15 cellular contexts compared by ENCODE assay signal in genomic region chr9:100498592-100498991, GRCh38. TPM values are rescaled to one million over a fixed set of nuclear protein-coding genes. Genes with fewer than 3 reads are reported as not detected.
DNase-seq lines count a peak whose midpoint lies in the region; ATAC-seq, FAIRE-seq and TF ChIP-seq lines count a peak whose summit lies in the region.
"Had no signal": no experiment of that assay in that cellular context is flagged by ENCODE, and none has a peak within 500 bp of the region (broad histone marks: within the 10 kb centered on the region; RNA-seq: fewer than 3 reads in every experiment).

No MANE protein-coding gene starts in this region.

- no peak for TF ChIP-seq CTCF in A673 (conservative IDR thresholded peaks at IDR 0.05; ENCODE audit: low read depth, low read length)
- no peak for TF ChIP-seq CTCF in RWPE1 (conservative IDR thresholded peaks at IDR 0.05; ENCODE audit: low read depth)
- TF ChIP-seq CTCF in endothelial cell of umbilical vein (IDR thresholded peaks at IDR 0.05; ENCODE audit: extremely low read depth in 1 of 2, insufficient read depth in 1 of 2, low read depth in 1 of 2, low read length in 2 of 2) = no peak

- TF ChIP-seq POLR2A in endothelial cell of umbilical vein (IDR thresholded peaks at IDR 0.05; ENCODE audit: low read depth, low read length) = no peak

- peaks cover 0 to 1% (median 0%) of the 10 kb centered on the region in 4 donors for H3K4me1 Mint-ChIP-seq in CD4-positive, alpha-beta memory T cell

- H3K9ac ChIP-seq in endothelial cell of umbilical vein (replicated peaks; ENCODE audit: extremely low read depth, insufficient read depth, low read length) = no peak overlapping the region

- peaks cover 0 to 1% of the 10 kb centered on the region in 2 donors for H3K27me3 Mint-ChIP-seq in CD4-positive, alpha-beta memory T cell

- POLR2A ChIA-PET in A673 (lab: Charles Lee; ENCODE audit: low non-redundant PET) (no interaction called here), RWPE1 (lab: Yijun Ruan, JAX; ENCODE audit: low non-redundant PET) (no interaction called here), endothelial cell of umbilical vein (lab: Charles Lee) (no interaction called here)
- POLR2A ChIA-PET in CD4-positive, alpha-beta memory T cell (lab: Charles Lee; ENCODE audit: partially characterized antibody) = no interaction called here

- H3K4me3 Mint-ChIP-seq in CD4-positive, alpha-beta memory T cell = no peak overlapping the region
- H3K4me3 Mint-ChIP-seq: activated naive CD8-positive, alpha-beta T cell treated with anti-CD3 and anti-CD28 coated beads, Interleukin-2, amount 50 U/mL, for 24 hours; T-helper 1 cell treated with Interleukin-12 subunit alpha and Interleukin-12 subunit beta and Interleukin-4 antibody, amounts not matched to agents 30 μg/mL and 1 μg/mL, for 36 hours; WTC11 had no signal

- H3K9me3 Mint-ChIP-seq in CD4-positive, alpha-beta memory T cell = no peaks in the 10 kb centered on the region
- H3K9me3 Mint-ChIP-seq: activated naive CD8-positive, alpha-beta T cell treated with anti-CD3 and anti-CD28 coated beads, Interleukin-2, amount 50 U/mL, for 24 hours; T-helper 1 cell treated with Interleukin-12 subunit alpha and Interleukin-12 subunit beta and Interleukin-4 antibody, amounts not matched to agents 30 μg/mL and 1 μg/mL, for 36 hours; WTC11 had no signal

- no peak for FAIRE-seq in endothelial cell of umbilical vein (lab: Jason Lieb, UNC)
- FAIRE-seq: endometrium had no signal

- no peaks in the 10 kb centered on the region for H3K36me3 Mint-ChIP-seq in CD4-positive, alpha-beta memory T cell

- H3K27me3 ChIP-seq in A673 (replicated peaks; ENCODE audit: insufficient read depth, low read depth, low read length, poor library complexity) (no peaks in the 10 kb centered on the region), endothelial cell of umbilical vein (ENCODE audit: control insufficient read depth in 2 of 2, insufficient read depth in 2 of 2, low read length in 2 of 2) (no peaks in the 10 kb centered on the region)
- H3K27me3 ChIP-seq in CD4-positive, alpha-beta memory T cell (ENCODE audit: insufficient read depth, low read length) = no peaks in the 10 kb centered on the region
- H3K27me3 ChIP-seq: uterus had no signal

- H3K9me3 ChIP-seq in A673 (ENCODE audit: low read depth, low read length, poor library complexity, severe bottlenecking) (no peaks in the 10 kb centered on the region), endothelial cell of umbilical vein (replicated peaks; ENCODE audit: control insufficient read depth, insufficient read depth, low read length) (no peaks in the 10 kb centered on the region)
- H3K9me3 ChIP-seq in CD4-positive, alpha-beta memory T cell (ENCODE audit: control insufficient read depth in 1 of 2, low read length in 2 of 2) = no peaks in the 10 kb centered on the region
- H3K9me3 ChIP-seq: left ventricle myocardium inferior, uterus had no signal

- peak; percentile 32 for DNase-seq in A673 (ENCODE audit: low spot score)
- peak; percentile 40 for DNase-seq in HCEC 1CT
- peak; percentile 54 for DNase-seq in RWPE1 (ENCODE audit: low spot score)
- no peak for DNase-seq in endothelial cell of umbilical vein (ENCODE audit: low read depth, low spot score)
- DNase-seq in mucosa of gallbladder (ENCODE audit: low spot score) = no peak
- DNase-seq in CD4-positive, alpha-beta memory T cell = no peak
- DNase-seq in NCI-H2171 treated with DMSO at 0.1 percent for 48 hours (lab: John Stamatoyannopoulos, UW) = no peak
- DNase-seq: activated naive CD8-positive, alpha-beta T cell treated with anti-CD3 and anti-CD28 coated beads, Interleukin-2, amount 50 U/mL, for 24 hours; left ventricle myocardium inferior; stimulated activated CD4-positive, alpha-beta T cell treated with anti-CD3 and anti-CD28 coated beads, Interleukin-2, amount 100 ng/mL, for 48 hours; uterus had no signal

- no peaks in the 10 kb centered on the region for H3K9me1 ChIP-seq in endothelial cell of umbilical vein (replicated peaks; ENCODE audit: control insufficient read depth, extremely low read depth, insufficient read depth, low read length)

- H3K36me3 ChIP-seq in A673 (ENCODE audit: insufficient read depth, low read length, poor library complexity, severe bottlenecking) (no peaks in the 10 kb centered on the region), endothelial cell of umbilical vein (ENCODE audit: control insufficient read depth in 2 of 2, extremely low read depth in 1 of 2, insufficient read depth in 2 of 2, low read length in 2 of 2) (no peaks in the 10 kb centered on the region)
- no peaks in the 10 kb centered on the region for H3K36me3 ChIP-seq in CD4-positive, alpha-beta memory T cell (ENCODE audit: insufficient read depth, low read length)
- H3K36me3 ChIP-seq: left ventricle myocardium inferior, uterus had no signal

- H3K4me2 ChIP-seq in endothelial cell of umbilical vein (ENCODE audit: insufficient read depth, low read length) = no peak overlapping the region

- no peaks in the 10 kb centered on the region for H4K20me1 ChIP-seq in endothelial cell of umbilical vein (replicated peaks; ENCODE audit: control insufficient read depth, extremely low read depth, insufficient read depth, low read length)

- ATAC-seq in GM18858 (IDR thresholded peaks at IDR 0.05; ENCODE audit: unreplicated experiment) = no peak
- ATAC-seq: activated naive CD8-positive, alpha-beta T cell treated with anti-CD3 and anti-CD28 coated beads, Interleukin-2, amount 50 U/mL, for 24 hours; WTC11 had no signal

- H3K27ac ChIP-seq in A673 (ENCODE audit: low read depth, low read length, poor library complexity, severe bottlenecking) (peak overlapping the region; percentile 32), RWPE1 (no peak overlapping the region), endothelial cell of umbilical vein (ENCODE audit: insufficient read depth, low read depth, low read length) (no peak overlapping the region)
- no peak overlapping the region for H3K27ac ChIP-seq in CD4-positive, alpha-beta memory T cell (ENCODE audit: low read depth, low read length)
- H3K27ac ChIP-seq: left ventricle myocardium inferior, uterus had no signal

- H3K4me3 ChIP-seq in A673 (ENCODE audit: low read depth, low read length, poor library complexity, severe bottlenecking) = no peak overlapping the region
- no peak overlapping the region for H3K4me3 ChIP-seq in endothelial cell of umbilical vein (replicated peaks in 1 of 3; ENCODE audit: insufficient read depth in 1 of 3, low read depth in 1 of 3, low read length in 3 of 3)
- H3K4me3 ChIP-seq in CD4-positive, alpha-beta memory T cell (ENCODE audit: low read length in 2 of 2) = no peak overlapping the region
- H3K4me3 ChIP-seq: left ventricle myocardium inferior, uterus had no signal

- dilution Hi-C loops in endothelial cell of umbilical vein (cut with MboI; ENCODE audit: extremely low pct_ligation_motif_present, low sequenced_read_pairs) = no loop called here

- intact Hi-C loops in A673 (cut with micrococcal nuclease; ENCODE audit: unreplicated experiment) (no loop called here), endothelial cell of umbilical vein (cut with micrococcal nuclease) (no loop called here)
- intact Hi-C loops in CD4-positive, alpha-beta memory T cell (cut with micrococcal nuclease) = no loop called here

- H3K79me2 ChIP-seq in endothelial cell of umbilical vein (ENCODE audit: control insufficient read depth, insufficient read depth, low read length) = no peaks in the 10 kb centered on the region

- H2AFZ ChIP-seq in endothelial cell of umbilical vein (ENCODE audit: low read depth, low read length) = no peak overlapping the region

- CTCF ChIA-PET in A673 (lab: Charles Lee) = no interaction called here
- CTCF ChIA-PET in RWPE1 (lab: Yijun Ruan, JAX) = no interaction called here
- CTCF ChIA-PET in endothelial cell of umbilical vein (lab: Charles Lee) = no interaction called here
- CTCF ChIA-PET in CD4-positive, alpha-beta memory T cell (lab: Charles Lee; ENCODE audit: partially characterized antibody) = no interaction called here

- peaks cover 8% of the 10 kb centered on the region for H3K4me1 ChIP-seq in A673 (ENCODE audit: insufficient read depth, low read length, poor library complexity, severe bottlenecking)
- H3K4me1 ChIP-seq in endothelial cell of umbilical vein (ENCODE audit: control insufficient read depth, extremely low read depth, insufficient read depth, low read length) = peaks cover 11% of the 10 kb centered on the region
- no peaks in the 10 kb centered on the region for H3K4me1 ChIP-seq in CD4-positive, alpha-beta memory T cell (ENCODE audit: insufficient read depth, low read length)
- H3K4me1 ChIP-seq: left ventricle myocardium inferior, uterus had no signal

- BruUV-seq in A673 (replicated peaks; lab: Mats Ljungman, UMichigan) (no TSS peak), endothelial cell of umbilical vein (replicated peaks; lab: Mats Ljungman, UMichigan) (no TSS peak)

- no peak overlapping the region for H3K27ac Mint-ChIP-seq in CD4-positive, alpha-beta memory T cell
- H3K27ac Mint-ChIP-seq: activated naive CD8-positive, alpha-beta T cell treated with anti-CD3 and anti-CD28 coated beads, Interleukin-2, amount 50 U/mL, for 24 hours; T-helper 1 cell treated with Interleukin-12 subunit alpha and Interleukin-12 subunit beta and Interleukin-4 antibody, amounts not matched to agents 30 μg/mL and 1 μg/mL, for 36 hours had no signal

TF ChIP-seq in endothelial cell of umbilical vein, 7 proteins besides CTCF, POLR2A, EP300 and RAD21:
- peak; percentile 73 for TF ChIP-seq JUN (IDR thresholded peaks at IDR 0.05; ENCODE audit: borderline replicate concordance, insufficient read depth, insufficient read length, low read depth)
- TF ChIP-seq FOS (IDR thresholded peaks at IDR 0.05; ENCODE audit: borderline replicate concordance, insufficient read depth, low read length) = peak; percentile 38
- TF ChIP-seq EZH2 (IDR thresholded peaks at IDR 0.05; ENCODE audit: borderline replicate concordance, low read depth, low read length, severe bottlenecking) = no peak
- no peak for TF ChIP-seq POLR2AphosphoS5 (IDR thresholded peaks at IDR 0.05; ENCODE audit: insufficient read depth, low read depth, low read length)

RNA-seq across cellular contexts. Expression of gene TMEFF1, which starts 25.6 kb away (rescaled TPM):
- total RNA-seq in A673 (2021) (19.1 and 25.2 TPM in 2 replicates), endothelial cell of umbilical vein (9.8 and 14.6 TPM in 2 replicates), mucosa of gallbladder (0.63 TPM)
- 3.0 and 3.2 TPM in 2 replicates for polyA plus RNA-seq in endothelial cell of umbilical vein
- polyA plus RNA-seq in endothelial cell of umbilical vein (2011; cell fraction: cytosol; rRNA removed) = 1.4 and 1.6 TPM in 2 replicates
- polyA plus RNA-seq in endothelial cell of umbilical vein (2011; cell fraction: nucleus; rRNA removed) = 0.84 and 1.5 TPM in 2 replicates
- 2.0 and 5.8 TPM in 2 replicates for polyA plus RNA-seq in endothelial cell of umbilical vein (2012)
- 1.5 and 2.2 TPM in 2 replicates for polyA minus RNA-seq in endothelial cell of umbilical vein
- polyA minus RNA-seq in endothelial cell of umbilical vein (2011; cell fraction: cytosol; rRNA and poly(A)+ RNA removed) = 0.31 TPM
- polyA minus RNA-seq in endothelial cell of umbilical vein (2011; cell fraction: nucleus; rRNA and poly(A)+ RNA removed) = 1.3 and 3.4 TPM in 2 replicates
- not detected for total RNA-seq in CD4-positive, alpha-beta memory T cell
- not detected for polyA plus RNA-seq in CD4-positive, alpha-beta memory T cell
- total RNA-seq: left ventricle myocardium inferior had no signal

Comparison
In these comparisons a context has a peak if more than half of its experiments do, and no peak if none do; other contexts are left out.
1. DNase-seq: peak in A673 (single experiment), HCEC 1CT (single experiment) and RWPE1 (single experiment); none in endothelial cell of umbilical vein (single experiment), mucosa of gallbladder (single experiment), CD4-positive, alpha-beta memory T cell (0 of 5) and NCI-H2171 treated with DMSO at 0.1 percent for 48 hours (single experiment).